Comparison of ENCODE assay signal across 8 cellular contexts in genomic region chr17:77465358-77466041, GRCh38.
A peak's percentile ranks its signal among the peaks of the same experiment; 100 is the strongest.
DNase-seq lines count a peak whose midpoint lies in the region; ATAC-seq and TF ChIP-seq lines count a peak whose summit lies in the region.

No MANE protein-coding gene starts in this region.

- peak; percentile 98 to 99 for DNase-seq in AML-193 (lab: John Stamatoyannopoulos, UW)
- peak; percentile 65 for DNase-seq in activated CD4-positive, CD25-positive, alpha-beta regulatory T cell treated with anti-CD3 and anti-CD28 coated beads, Interleukin-2, amount 50 U/mL, for 16 hours (ENCODE audit: low read depth, low spot score)
- DNase-seq in effector CD4-positive, alpha-beta T cell, result peak; percentile 74
- DNase-seq in thyroid gland, result peak; percentile 49 to 53
- no peak for DNase-seq in SJCRH30

- no peaks in the 10 kb centered on the region for H3K9me3 ChIP-seq in HUES64 (ENCODE audit: insufficient read depth, low read depth, low read length)
- no peaks in the 10 kb centered on the region for H3K9me3 ChIP-seq in mucosa of rectum (ENCODE audit: control insufficient read depth in 2 of 2, low read length in 2 of 2)
- no peaks in the 10 kb centered on the region for H3K9me3 ChIP-seq in thyroid gland
- H3K9me3 ChIP-seq in SJCRH30 (replicated peaks), result no peaks in the 10 kb centered on the region

- intact Hi-C loops in thyroid gland (cut with DNase I), result no loop called here

- WGBS in HUES64, result 15% methylated on average over 13 of the region's 13 CpGs
- WGBS in thyroid gland, 2 donors, result 50 to 60% methylated on average over 12 to 13 of the region's 13 CpGs

- no peaks in the 10 kb centered on the region for H3K27me3 ChIP-seq in HUES64 (ENCODE audit: insufficient read depth, low read length)
- no peaks in the 10 kb centered on the region for H3K27me3 ChIP-seq in mucosa of rectum (ENCODE audit: control insufficient read depth in 2 of 2, insufficient read depth in 2 of 2, low read length in 2 of 2)
- H3K27me3 ChIP-seq in thyroid gland, result no peaks in the 10 kb centered on the region
- no peaks in the 10 kb centered on the region for H3K27me3 ChIP-seq in SJCRH30

- no peak for TF ChIP-seq CTCF in thyroid gland (IDR thresholded peaks at IDR 0.05)

- H3K9ac ChIP-seq in HUES64 (ENCODE audit: low read depth, low read length) (peak overlapping the region; percentile 67), mucosa of rectum (ENCODE audit: low read depth in 1 of 2, low read length in 2 of 2) (no peak overlapping the region)

- H3K4me1 ChIP-seq in HUES64 (ENCODE audit: insufficient read depth, low read length) (peaks cover 39% of the 10 kb centered on the region), mucosa of rectum (ENCODE audit: control insufficient read depth in 2 of 2, insufficient read depth in 2 of 2, low read length in 2 of 2) (peaks cover 17 to 32% of the 10 kb centered on the region in 2 donors), thyroid gland (peaks cover 26 to 48% of the 10 kb centered on the region in 2 donors), SJCRH30 (peaks cover 9% of the 10 kb centered on the region)

- peak; percentile 38 for ATAC-seq in GM19455 (IDR thresholded peaks at IDR 0.05; ENCODE audit: unreplicated experiment)

- peak overlapping the region; percentile 74 for H3K27ac ChIP-seq in HUES64 (ENCODE audit: low read depth, low read length)
- H3K27ac ChIP-seq in mucosa of rectum (ENCODE audit: low read depth in 2 of 2, low read length in 2 of 2), result peak overlapping the region; percentile 59 to 79
- H3K27ac ChIP-seq in thyroid gland, result peak overlapping the region in 1 of 3 donors; percentile 21
- H3K27ac ChIP-seq in SJCRH30, result no peak overlapping the region

- H3K36me3 ChIP-seq in HUES64 (ENCODE audit: insufficient read depth, low read length), result peaks cover 13% of the 10 kb centered on the region; the same call in 1 of the 2 replicates
- H3K36me3 ChIP-seq in mucosa of rectum (ENCODE audit: control insufficient read depth in 2 of 2, insufficient read depth in 2 of 2, low read length in 2 of 2), result peaks cover 10% of the 10 kb centered on the region in 2 donors
- H3K36me3 ChIP-seq in thyroid gland, result no peaks in the 10 kb centered on the region
- H3K36me3 ChIP-seq in SJCRH30, result peaks cover 4% of the 10 kb centered on the region; the same call in 1 of the 2 replicates

- H3K4me3 ChIP-seq in HUES64 (ENCODE audit: low read length) (peak overlapping the region; percentile 44), mucosa of rectum (ENCODE audit: low read length in 2 of 2) (peak overlapping the region in 1 of 2 donors; percentile 9), thyroid gland (replicated peaks in 1 of 3) (no peak overlapping the region), SJCRH30 (no peak overlapping the region)

- TF ChIP-seq POLR2A in thyroid gland (IDR thresholded peaks at IDR 0.05), result no peak

Comparison
In these comparisons a context has a peak if more than half of its experiments do, and no peak if none do; other contexts are left out.
1. DNase-seq: peak in AML-193 (2 of 2), activated CD4-positive, CD25-positive, alpha-beta regulatory T cell treated with anti-CD3 and anti-CD28 coated beads, Interleukin-2, amount 50 U/mL, for 16 hours (single experiment), effector CD4-positive, alpha-beta T cell (single experiment) and thyroid gland (2 of 2); none in SJCRH30 (0 of 2).